In the genomic region with DNA sequence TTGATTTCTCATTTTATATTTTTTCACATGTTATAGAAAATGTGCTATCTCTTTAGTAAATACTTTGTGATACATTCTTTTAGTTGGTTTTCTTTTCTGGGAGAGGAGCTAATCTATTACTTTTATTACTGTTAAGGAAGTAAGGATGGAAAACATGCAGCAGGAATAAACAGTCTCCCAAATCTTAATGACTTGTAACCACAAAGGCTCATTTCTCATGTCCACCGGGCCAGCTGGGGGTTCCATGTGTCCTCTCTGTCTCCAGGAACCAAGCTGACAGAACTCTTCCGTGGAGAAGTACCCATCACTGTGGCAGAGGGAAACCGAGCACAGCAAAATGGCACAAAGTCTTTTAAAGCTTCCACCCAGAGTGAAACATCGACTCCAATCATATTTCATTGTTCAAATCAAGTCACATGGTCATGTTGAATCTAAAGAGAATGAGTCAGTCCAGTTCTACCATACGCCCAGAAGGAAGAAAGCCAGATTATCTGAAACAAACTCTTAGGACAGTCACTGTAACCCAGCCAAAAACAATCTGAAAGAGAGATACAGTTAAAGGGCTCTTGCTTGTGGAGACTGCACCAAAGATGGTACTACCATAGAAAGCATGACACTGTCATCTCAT, we compare ENCODE assay signal across 13 cellular contexts.
A peak's percentile ranks its signal among the peaks of the same experiment; 100 is the strongest.
DNase-seq lines count a peak whose midpoint lies in the region; ATAC-seq and TF ChIP-seq lines count a peak whose summit lies in the region.
"Had no signal": no experiment of that assay in that cellular context is flagged by ENCODE, and none has a peak within 500 bp of the region (broad histone marks: within the 10 kb centered on the region; RNA-seq: fewer than 3 reads in every experiment).

No MANE protein-coding gene starts in this region.

- H3K4me3 ChIP-seq in ascending aorta, result no peak overlapping the region
- H3K4me3 ChIP-seq: lung, upper lobe of left lung had no signal

- ATAC-seq in Right ventricle myocardium inferior (peak; percentile 34), GM18511 (IDR thresholded peaks at IDR 0.05; ENCODE audit: unreplicated experiment) (no peak), HG02981 (IDR thresholded peaks at IDR 0.05; ENCODE audit: unreplicated experiment) (no peak)

- no peaks in the 10 kb centered on the region for H3K36me3 ChIP-seq in ascending aorta
- H3K36me3 ChIP-seq: upper lobe of left lung had no signal

- H3K9me3 ChIP-seq in ascending aorta, result no peaks in the 10 kb centered on the region

- peak overlapping the region; percentile 32 to 52 for H3K27ac ChIP-seq in ascending aorta
- H3K27ac ChIP-seq: upper lobe of left lung had no signal

- DNase-seq in Right ventricle myocardium inferior (ENCODE audit: missing footprints) (no peak), cardiac septum (ENCODE audit: low spot score) (no peak), ascending aorta (ENCODE audit: low spot score in 2 of 2) (no peak), globus pallidus (ENCODE audit: low spot score) (peak; percentile 43), superior temporal gyrus (ENCODE audit: extremely low spot score) (peak; percentile 53), NCI-H510A (lab: John Stamatoyannopoulos, UW) (no peak)
- DNase-seq: DMS 273 treated with DMSO at 0.1 percent for 48 hours, MM.1S, T-helper 1 cell, upper lobe of left lung had no signal

- no peak for TF ChIP-seq CTCF in ascending aorta (IDR thresholded peaks at IDR 0.05)

- intact Hi-C loops in Right ventricle myocardium inferior (cut with DNase I) (no loop called here), cardiac septum (cut with DNase I) (no loop called here), ascending aorta (cut with DNase I) (no loop called here)

- H3K27me3 ChIP-seq in ascending aorta, result no peaks in the 10 kb centered on the region
- H3K27me3 ChIP-seq: upper lobe of left lung had no signal

- peaks cover 0 to 12% of the 10 kb centered on the region in 2 donors for H3K4me1 ChIP-seq in ascending aorta
- H3K4me1 ChIP-seq: upper lobe of left lung had no signal

Comparison
In these comparisons a context has a peak if more than half of its experiments do, and no peak if none do; other contexts are left out.
1. DNase-seq: peak in globus pallidus (single experiment) and superior temporal gyrus (single experiment); none in Right ventricle myocardium inferior (single experiment), cardiac septum (single experiment), ascending aorta (0 of 2) and NCI-H510A (single experiment).